ENCODE assay signal across 20 cellular contexts in the genomic region with DNA sequence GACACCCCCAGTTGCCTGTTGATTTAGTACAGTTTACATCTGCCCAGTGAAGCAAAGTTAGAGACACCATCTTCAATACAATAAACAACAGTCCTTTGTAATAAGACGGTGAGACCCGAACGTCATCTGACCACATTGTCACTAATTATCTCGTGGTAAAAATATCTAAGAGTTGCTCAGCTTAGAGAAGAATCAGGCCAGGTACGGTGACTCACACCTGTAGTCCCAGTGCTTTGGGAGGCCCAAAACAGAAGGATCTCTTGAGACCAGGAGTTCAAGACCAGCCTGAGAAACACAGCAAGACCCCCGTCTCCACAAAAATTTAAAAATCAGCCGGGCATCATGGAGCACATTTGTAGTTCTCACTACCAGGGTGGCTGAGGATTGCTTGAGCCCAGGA. TPM values are rescaled to one million over a fixed set of nuclear protein-coding genes. Genes with fewer than 3 reads are reported as not detected.
"Had no signal": no experiment of that assay in that cellular context is flagged by ENCODE, and none has a peak within 500 bp of the region (broad histone marks: within the 10 kb centered on the region; RNA-seq: fewer than 3 reads in every experiment).

No MANE protein-coding gene starts in this region.

- H3K27ac Mint-ChIP-seq: activated CD8-positive, alpha-beta T cell treated with anti-CD3 and anti-CD28 coated beads, Interleukin-2, amount 10 ng/mL, durations not matched to agents 7 days and 5 days; activated naive CD4-positive, alpha-beta T cell treated with anti-CD3 and anti-CD28 coated beads for 36 hours; activated naive CD8-positive, alpha-beta T cell treated with anti-CD3 and anti-CD28 coated beads, Interleukin-2, amount 10 ng/mL, durations not matched to agents 7 days and 5 days; natural killer cell treated with Interleukin-12 subunit alpha and Interleukin-12 subunit beta and Interleukin-15 and Interleukin-18, amount 100 ng/mL, for 72 hours had no signal

- H3K9me3 Mint-ChIP-seq: activated naive CD4-positive, alpha-beta T cell treated with anti-CD3 and anti-CD28 coated beads for 36 hours; activated naive CD8-positive, alpha-beta T cell treated with anti-CD3 and anti-CD28 coated beads, Interleukin-2, amount 10 ng/mL, durations not matched to agents 7 days and 5 days; central memory CD8-positive, alpha-beta T cell; natural killer cell treated with Interleukin-12 subunit alpha and Interleukin-12 subunit beta and Interleukin-15 and Interleukin-18, amount 100 ng/mL, for 72 hours had no signal

- FAIRE-seq: colon had no signal

- H3K4me3 Mint-ChIP-seq: activated CD8-positive, alpha-beta T cell treated with anti-CD3 and anti-CD28 coated beads, Interleukin-2, amount 10 ng/mL, durations not matched to agents 7 days and 5 days; activated naive CD4-positive, alpha-beta T cell treated with anti-CD3 and anti-CD28 coated beads for 36 hours; activated naive CD8-positive, alpha-beta T cell treated with anti-CD3 and anti-CD28 coated beads, Interleukin-2, amount 10 ng/mL, durations not matched to agents 7 days and 5 days; natural killer cell treated with Interleukin-12 subunit alpha and Interleukin-12 subunit beta and Interleukin-15 and Interleukin-18, amount 100 ng/mL, for 72 hours had no signal

- ATAC-seq: activated CD8-positive, alpha-beta T cell treated with anti-CD3 and anti-CD28 coated beads, Interleukin-2, amount 10 ng/mL, durations not matched to agents 7 days and 5 days; natural killer cell treated with Interleukin-12 subunit alpha and Interleukin-12 subunit beta and Interleukin-15 and Interleukin-18, amount 100 ng/mL, for 72 hours had no signal

- H3K27me3 Mint-ChIP-seq: activated naive CD8-positive, alpha-beta T cell treated with anti-CD3 and anti-CD28 coated beads, Interleukin-2, amount 10 ng/mL, durations not matched to agents 7 days and 5 days; central memory CD8-positive, alpha-beta T cell; natural killer cell treated with Interleukin-12 subunit alpha and Interleukin-12 subunit beta and Interleukin-15 and Interleukin-18, amount 100 ng/mL, for 72 hours had no signal

- DNase-seq: activated CD4-positive, alpha-beta T cell treated with anti-CD3 and anti-CD28 coated beads for 1 hour; activated CD4-positive, alpha-beta T cell treated with anti-CD3 and anti-CD28 coated beads, Interleukin-2, amount 50 U/mL, for 1 hour; activated CD8-positive, alpha-beta T cell treated with anti-CD3 and anti-CD28 coated beads, Interleukin-2, amount 10 ng/mL, durations not matched to agents 7 days and 5 days; activated effector memory CD4-positive, alpha-beta T cell treated with Interleukin-2 at 50 U/mL for 16 hours; activated naive CD4-positive, alpha-beta T cell treated with anti-CD3 and anti-CD28 coated beads for 36 hours; activated naive CD8-positive, alpha-beta T cell treated with anti-CD3 and anti-CD28 coated beads, Interleukin-2, amount 10 ng/mL, durations not matched to agents 7 days and 5 days; activated T-cell treated with anti-CD3 and anti-CD28 coated beads, Interleukin-2, amount 50 U/mL, for 48 hours; amniotic stem cell; dorsolateral prefrontal cortex; left ventricle myocardium superior; ovary; stimulated activated CD4-positive, alpha-beta T cell treated with anti-CD3 and anti-CD28 coated beads, Interleukin-4, amount 100 ng/mL, for 1 hour; stimulated activated naive CD4-positive, alpha-beta T cell; T-helper 2 cell; testis; trophoblast cell had no signal

RNA-seq across cellular contexts. Expression of a gene that starts 53.5 kb away (rescaled TPM):
- total RNA-seq: activated CD8-positive, alpha-beta T cell treated with anti-CD3 and anti-CD28 coated beads, Interleukin-2, amount 10 ng/mL, durations not matched to agents 7 days and 5 days; activated naive CD8-positive, alpha-beta T cell treated with anti-CD3 and anti-CD28 coated beads, Interleukin-2, amount 10 ng/mL, durations not matched to agents 7 days and 5 days; epithelial cell of proximal tubule; natural killer cell treated with Interleukin-12 subunit alpha and Interleukin-12 subunit beta and Interleukin-15 and Interleukin-18, amount 100 ng/mL, for 72 hours had no signal
